In genomic region chr7:6315786-6316185, GRCh38 we compare ENCODE assay signal across 18 cellular contexts. TPM values are rescaled to one million over a fixed set of nuclear protein-coding genes. Genes with fewer than 3 reads are reported as not detected.
DNase-seq lines count a peak whose midpoint lies in the region; ATAC-seq and TF ChIP-seq lines count a peak whose summit lies in the region.
"Had no signal": no experiment of that assay in that cellular context is flagged by ENCODE, and none has a peak within 500 bp of the region (broad histone marks: within the 10 kb centered on the region; RNA-seq: fewer than 3 reads in every experiment).

No MANE protein-coding gene starts in this region.

- H3K27ac Mint-ChIP-seq in osteocyte (ENCODE audit: unreplicated experiment) = peak overlapping the region; percentile 31

- no peaks in the 10 kb centered on the region for H3K9me3 Mint-ChIP-seq in osteocyte (ENCODE audit: unreplicated experiment)
- H3K9me3 Mint-ChIP-seq: CD14-positive monocyte had no signal

- H3K9me3 ChIP-seq in heart right ventricle (no peaks in the 10 kb centered on the region), adipocyte (ENCODE audit: control insufficient read depth, low read length) (no peaks in the 10 kb centered on the region), uterus (no peaks in the 10 kb centered on the region), left lung (no peaks in the 10 kb centered on the region)

- ATAC-seq in heart right ventricle (no peak), Right ventricle myocardium inferior (no peak), GM18505 (IDR thresholded peaks at IDR 0.05; ENCODE audit: unreplicated experiment) (no peak), left lung (no peak)

- H3K27ac ChIP-seq in heart right ventricle (peak overlapping the region in 7 of 10 donors; percentile 21 to 75 (median 45)), uterus (peak overlapping the region; percentile 16 to 54), left lung (no peak overlapping the region)
- H3K27ac ChIP-seq: PC-9 had no signal

- TF ChIP-seq POLR2A in uterus (IDR thresholded peaks at IDR 0.05) (no peak), GM18505 (IDR thresholded peaks at IDR 0.05; ENCODE audit: borderline replicate concordance, extremely low read depth, insufficient read depth, insufficient read length) (no peak)

- no peaks in the 10 kb centered on the region for H3K27me3 Mint-ChIP-seq in osteocyte (ENCODE audit: unreplicated experiment)

- no peak overlapping the region for H3K4me3 Mint-ChIP-seq in osteocyte (ENCODE audit: unreplicated experiment)
- H3K4me3 Mint-ChIP-seq: CD14-positive monocyte had no signal

- no peaks in the 10 kb centered on the region for H3K36me3 Mint-ChIP-seq in osteocyte (ENCODE audit: unreplicated experiment)
- H3K36me3 Mint-ChIP-seq: CD14-positive monocyte had no signal

- H3K4me3 ChIP-seq in heart right ventricle (no peak overlapping the region), adipocyte (ENCODE audit: low read length) (no peak overlapping the region), uterus (no peak overlapping the region), left lung (no peak overlapping the region)
- H3K4me3 ChIP-seq: PC-9 had no signal

- intact Hi-C loops in heart right ventricle (cut with DNase I) = loop anchor here in 4 of 10 donors (5.0 kb wide), 3 partner anchors 38 to 58 kb away; partner anchors contain the start of gene CYTH3 (in 3 of the 4)
- intact Hi-C loops in Right ventricle myocardium inferior (cut with DNase I) = loop anchor here (5.0 kb wide), 1 partner anchor 43 kb away; the partner anchor contains the start of gene CYTH3
- intact Hi-C loops in uterus (cut with DNase I; ENCODE audit: low total_unique reads) = no loop called here
- intact Hi-C loops in left lung (cut with DNase I) = no loop called here

- no peaks in the 10 kb centered on the region for H3K36me3 ChIP-seq in heart right ventricle
- no peaks in the 10 kb centered on the region for H3K36me3 ChIP-seq in adipocyte (ENCODE audit: control insufficient read depth, insufficient read depth, low read length, severe bottlenecking)
- no peaks in the 10 kb centered on the region for H3K36me3 ChIP-seq in uterus
- H3K36me3 ChIP-seq in left lung = no peaks in the 10 kb centered on the region

- H3K27me3 ChIP-seq in heart right ventricle (no peaks in the 10 kb centered on the region), adipocyte (replicated peaks; ENCODE audit: control insufficient read depth, insufficient read depth, low read length) (no peaks in the 10 kb centered on the region), uterus (no peaks in the 10 kb centered on the region), left lung (no peaks in the 10 kb centered on the region)

- H3K4me1 ChIP-seq in heart right ventricle (peaks cover 3 to 28% (median 15%) of the 10 kb centered on the region in 9 donors), adipocyte (ENCODE audit: control insufficient read depth, insufficient read depth, low read length) (peaks cover 12% of the 10 kb centered on the region), uterus (no peaks in the 10 kb centered on the region), left lung (peaks cover 0 to 14% of the 10 kb centered on the region in 2 donors)

- no peak for DNase-seq in heart right ventricle
- no peak for DNase-seq in Right ventricle myocardium inferior (ENCODE audit: missing footprints)
- no peak for DNase-seq in adipocyte (ENCODE audit: low read depth)
- DNase-seq in osteocyte (ENCODE audit: extremely low spot score, unreplicated experiment) = no peak
- no peak for DNase-seq in uterus
- DNase-seq in NCI-H526 (lab: John Stamatoyannopoulos, UW) = no peak
- DNase-seq in left lung = no peak
- DNase-seq: COR-L47, EL, KBM-7, NCI-H1436, NCI-H2029, NCI-H2171, NCI-H446 treated with DMSO at 0.1 percent for 48 hours, NCI-H748 treated with DMSO at 0.1 percent for 48 hours, PC-9 had no signal

- H3K4me1 Mint-ChIP-seq in osteocyte (ENCODE audit: unreplicated experiment) = peaks cover 11% of the 10 kb centered on the region

- 51 to 59% methylated on average over 8 of the region's 8 CpGs for WGBS in heart right ventricle, 2 donors

- TF ChIP-seq CTCF in heart right ventricle (IDR thresholded peaks at IDR 0.05) (no peak), osteocyte (IDR thresholded peaks at IDR 0.05) (no peak), uterus (IDR thresholded peaks at IDR 0.05) (no peak), left lung (IDR thresholded peaks at IDR 0.05) (no peak)

- H3K9ac ChIP-seq in adipocyte (ENCODE audit: low read length) = peak overlapping the region; percentile 64

RNA-seq across cellular contexts. Expression of gene FAM220A, which starts 33.0 kb away (rescaled TPM):
- 10 to 100 TPM; 16.0 to 39.4 (median 19.1) TPM for total RNA-seq in heart right ventricle
- polyA plus RNA-seq in heart right ventricle = 10 to 100 TPM; 12.4 to 15.1 TPM
- 30.4 TPM for total RNA-seq in Right ventricle myocardium inferior
- total RNA-seq in osteocyte = 23.0 and 27.7 TPM in 2 replicates
- total RNA-seq in uterus = 10 to 100 TPM in 2 of 4 donors, 1 to 10 TPM in 2; 1.8 to 35.2 (median 10.8) TPM
- total RNA-seq in left lung = 10 to 100 TPM; 14.2 to 14.9 TPM

RNA-seq across cellular contexts. Expression of gene CYTH3, which starts 43.4 kb away (rescaled TPM):
- 10 to 100 TPM; 16.2 to 27.9 (median 23.2) TPM for total RNA-seq in heart right ventricle
- 10 to 100 TPM; 15.9 to 17.0 TPM for polyA plus RNA-seq in heart right ventricle
- 30.3 TPM for total RNA-seq in Right ventricle myocardium inferior
- 63.9 and 66.6 TPM in 2 replicates for total RNA-seq in osteocyte
- 10 to 100 TPM; 14.6 to 47.4 (median 22.8) TPM for total RNA-seq in uterus
- total RNA-seq in left lung = 10 to 100 TPM; 21.3 to 24.3 TPM

RNA-seq across cellular contexts. Expression of gene RAC1, which starts 58.5 kb away (rescaled TPM):
- total RNA-seq in heart right ventricle (100 to 1,000 TPM; 115 to 180 (median 137) TPM), Right ventricle myocardium inferior (146 TPM), osteocyte (267 and 270 TPM in 2 replicates), uterus (100 to 1,000 TPM in 2 of 4 donors, 10 to 100 TPM in 2; 62.5 to 221 (median 106) TPM), left lung (100 to 1,000 TPM; 263 to 303 TPM)
- 100 to 1,000 TPM; 164 to 205 TPM for polyA plus RNA-seq in heart right ventricle

Comparison
In these comparisons a context has a peak if more than half of its experiments do, and no peak if none do; other contexts are left out.
1. H3K27ac ChIP-seq: peak in heart right ventricle (7 of 10) and uterus (2 of 2); none in left lung (0 of 2).